In the genomic region with DNA sequence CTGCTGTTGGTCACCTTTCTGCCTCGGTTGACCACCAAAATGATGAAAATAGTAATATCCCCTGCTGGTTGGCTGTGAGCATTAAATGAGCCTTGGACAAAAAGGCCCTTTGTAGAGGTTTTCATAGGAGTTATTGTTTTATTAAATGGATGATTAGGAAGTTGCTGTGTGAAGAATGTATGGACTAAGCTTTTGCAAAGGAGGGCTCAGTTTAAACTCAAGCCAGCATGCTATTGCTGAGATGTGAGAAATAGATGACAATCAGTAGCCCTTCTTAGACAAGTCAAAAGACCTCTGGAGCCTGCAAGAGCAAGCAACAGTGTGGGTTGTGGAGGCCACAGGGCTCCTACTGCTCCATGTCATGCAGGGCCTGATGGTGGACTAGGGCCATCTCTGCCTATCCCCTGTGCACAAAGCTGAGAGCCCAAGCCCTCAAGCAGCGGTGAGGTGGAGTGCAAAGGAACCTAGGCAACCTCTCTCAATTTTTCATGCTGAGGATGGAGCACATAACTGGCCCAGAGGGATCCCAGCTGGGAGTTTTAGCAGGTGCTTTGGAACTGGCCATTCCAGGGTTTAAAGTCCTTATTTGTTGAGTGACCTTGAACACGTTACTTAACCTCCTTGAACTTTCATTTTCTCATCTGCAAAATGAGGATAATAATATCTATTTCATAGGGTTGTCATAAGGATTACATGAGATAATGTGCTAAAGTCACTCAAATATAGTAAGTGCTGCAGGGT, we compare ENCODE assay signal across 1 cellular context.
A peak's percentile ranks its signal among the peaks of the same experiment; 100 is the strongest.
TF ChIP-seq lines count a peak whose summit lies in the region.

No MANE protein-coding gene starts in this region.

TF ChIP-seq in HepG2, 621 proteins besides CTCF, POLR2A, EP300 and RAD21:
- TF ChIP-seq NFRKB (IDR thresholded peaks at IDR 0.05) (no peak), HNF4A (CRISPR knock-in tag; IDR thresholded peaks at IDR 0.05) (peak; percentile 54), SIX1 (CRISPR knock-in tag; IDR thresholded peaks at IDR 0.05; ENCODE audit: borderline replicate concordance) (no peak)
- TF ChIP-seq, protein P1, sequence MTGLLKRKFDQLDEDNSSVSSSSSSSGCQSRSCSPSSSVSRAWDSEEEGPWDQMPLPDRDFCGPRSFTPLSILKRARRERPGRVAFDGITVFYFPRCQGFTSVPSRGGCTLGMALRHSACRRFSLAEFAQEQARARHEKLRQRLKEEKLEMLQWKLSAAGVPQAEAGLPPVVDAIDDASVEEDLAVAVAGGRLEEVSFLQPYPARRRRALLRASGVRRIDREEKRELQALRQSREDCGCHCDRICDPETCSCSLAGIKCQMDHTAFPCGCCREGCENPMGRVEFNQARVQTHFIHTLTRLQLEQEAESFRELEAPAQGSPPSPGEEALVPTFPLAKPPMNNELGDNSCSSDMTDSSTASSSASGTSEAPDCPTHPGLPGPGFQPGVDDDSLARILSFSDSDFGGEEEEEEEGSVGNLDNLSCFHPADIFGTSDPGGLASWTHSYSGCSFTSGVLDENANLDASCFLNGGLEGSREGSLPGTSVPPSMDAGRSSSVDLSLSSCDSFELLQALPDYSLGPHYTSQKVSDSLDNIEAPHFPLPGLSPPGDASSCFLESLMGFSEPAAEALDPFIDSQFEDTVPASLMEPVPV (CRISPR knock-in tag; IDR thresholded peaks at IDR 0.05): no peak
